In genomic region chr3:131755380-131755779, GRCh38 we compare ENCODE assay signal across 5 cellular contexts.
"Had no signal": no experiment of that assay in that cellular context is flagged by ENCODE, and none has a peak within 500 bp of the region (broad histone marks: within the 10 kb centered on the region; RNA-seq: fewer than 3 reads in every experiment).

No MANE protein-coding gene starts in this region.

- H3K4me3 ChIP-seq: GM23248 had no signal

- DNase-seq: GM23248, GOT3, H7, HCEC 1CT, IMR-90 had no signal
